Comparison of ENCODE assay signal across 11 cellular contexts in genomic region chr10:79869439-79870097, GRCh38. TPM values are rescaled to one million over a fixed set of nuclear protein-coding genes. Genes with fewer than 3 reads are reported as not detected.
DNase-seq lines count a peak whose midpoint lies in the region; ATAC-seq, FAIRE-seq and TF ChIP-seq lines count a peak whose summit lies in the region.
"Not testable (repeated sequence)": the region's sequence is repeated elsewhere in the genome, so short reads cannot be mapped to it uniquely, and the experiment has no call there.
"Had no signal": no experiment of that assay in that cellular context is flagged by ENCODE, and none has a peak within 500 bp of the region (broad histone marks: within the 10 kb centered on the region; RNA-seq: fewer than 3 reads in every experiment).

No MANE protein-coding gene starts in this region.

- not testable (repeated sequence) for H3K27ac Mint-ChIP-seq in activated naive CD4-positive, alpha-beta T cell treated with anti-CD3 and anti-CD28 coated beads for 36 hours; stimulated activated naive B cell treated with anti-CD40 and anti-IgM and Interleukin-4, amounts not matched to agents 10 μg/mL and 1 μg/mL and 100 μg/mL, for 72 hours

- H3K36me3 ChIP-seq in RWPE2 (ENCODE audit: low read depth); bronchial epithelial cell (ENCODE audit: control insufficient read depth, insufficient read depth, low read length): not testable (repeated sequence)

- H3K4me1 ChIP-seq in RWPE2 (ENCODE audit: insufficient read depth, poor library complexity, severe bottlenecking): not testable (repeated sequence)

- intact Hi-C loops in activated naive CD4-positive, alpha-beta T cell treated with anti-CD3 and anti-CD28 coated beads for 36 hours (cut with micrococcal nuclease); Right ventricle myocardium inferior (cut with DNase I): not testable (repeated sequence)

- CTCF ChIA-PET in activated naive CD4-positive, alpha-beta T cell treated with anti-CD3 and anti-CD28 coated beads for 36 hours (lab: Charles Lee): not testable (repeated sequence)

- not testable (repeated sequence) for H3K9me3 Mint-ChIP-seq in activated naive CD4-positive, alpha-beta T cell treated with anti-CD3 and anti-CD28 coated beads for 36 hours; stimulated activated naive B cell treated with anti-CD40 and anti-IgM and Interleukin-4, amounts not matched to agents 10 μg/mL and 1 μg/mL and 100 μg/mL, for 72 hours

- H3K4me3 ChIP-seq in RWPE2 (ENCODE audit: severe bottlenecking); bronchial epithelial cell (ENCODE audit: low read depth, low read length): not testable (repeated sequence)

- DNase-seq in ACHN: peak; percentile 61
- not testable (repeated sequence) for DNase-seq in RWPE2 (ENCODE audit: low spot score); Right ventricle myocardium inferior (ENCODE audit: missing footprints); stimulated activated naive B cell treated with anti-CD40 and anti-IgM and Interleukin-4, amounts not matched to agents 10 μg/mL and 1 μg/mL and 100 μg/mL, for 72 hours
- peak; percentile 49 for DNase-seq in activated naive CD4-positive, alpha-beta T cell treated with anti-CD3 and anti-CD28 coated beads for 36 hours
- peak; percentile 8 for DNase-seq in bronchial epithelial cell (ENCODE audit: low read depth)
- peak; percentile 24 for DNase-seq in myocyte (ENCODE audit: low read depth)

- H3K4me3 Mint-ChIP-seq in activated naive CD4-positive, alpha-beta T cell treated with anti-CD3 and anti-CD28 coated beads for 36 hours; stimulated activated naive B cell treated with anti-CD40 and anti-IgM and Interleukin-4, amounts not matched to agents 10 μg/mL and 1 μg/mL and 100 μg/mL, for 72 hours: not testable (repeated sequence)

- not testable (repeated sequence) for H3K4me1 Mint-ChIP-seq in activated naive CD4-positive, alpha-beta T cell treated with anti-CD3 and anti-CD28 coated beads for 36 hours (ENCODE audit: low read depth); stimulated activated naive B cell treated with anti-CD40 and anti-IgM and Interleukin-4, amounts not matched to agents 10 μg/mL and 1 μg/mL and 100 μg/mL, for 72 hours

- not testable (repeated sequence) for H3K27ac ChIP-seq in RWPE2 (ENCODE audit: poor library complexity, severe bottlenecking)

- H3K9me3 ChIP-seq in RWPE2 (ENCODE audit: severe bottlenecking): not testable (repeated sequence)

- FAIRE-seq in bronchial epithelial cell (lab: Jason Lieb, UNC): not testable (repeated sequence)

- in situ Hi-C loops in ACHN (cut with HindIII; ENCODE audit: low pct_ligation_motif_present, low pct_unique_long_range_greater_than_20kb, low sequenced_read_pairs): not testable (repeated sequence)

- H3K36me3 Mint-ChIP-seq in activated naive CD4-positive, alpha-beta T cell treated with anti-CD3 and anti-CD28 coated beads for 36 hours (ENCODE audit: low read depth); stimulated activated naive B cell treated with anti-CD40 and anti-IgM and Interleukin-4, amounts not matched to agents 10 μg/mL and 1 μg/mL and 100 μg/mL, for 72 hours: not testable (repeated sequence)

- ATAC-seq in HG02884 (IDR thresholded peaks at IDR 0.05; ENCODE audit: unreplicated experiment): peak; percentile 62
- peak; percentile 46; the same call in 2 of the 3 replicates for ATAC-seq in RWPE2 (ENCODE audit: low read depth)
- peak; percentile 78 for ATAC-seq in Right ventricle myocardium inferior
- ATAC-seq in stimulated activated naive B cell treated with anti-CD40 and anti-IgM and Interleukin-4, amounts not matched to agents 10 μg/mL and 1 μg/mL and 100 μg/mL, for 72 hours (replicated peaks): peak; percentile 23 to 65

- not testable (repeated sequence) for H3K27me3 Mint-ChIP-seq in activated naive CD4-positive, alpha-beta T cell treated with anti-CD3 and anti-CD28 coated beads for 36 hours (ENCODE audit: low read depth); stimulated activated naive B cell treated with anti-CD40 and anti-IgM and Interleukin-4, amounts not matched to agents 10 μg/mL and 1 μg/mL and 100 μg/mL, for 72 hours

- TF ChIP-seq CTCF in RWPE2 (IDR thresholded peaks at IDR 0.05; ENCODE audit: poor library complexity, severe bottlenecking); bronchial epithelial cell (IDR thresholded peaks at IDR 0.05; ENCODE audit: insufficient read depth, low read length, severe bottlenecking): not testable (repeated sequence)

- not testable (repeated sequence) for H3K27me3 ChIP-seq in RWPE2 (ENCODE audit: insufficient read depth, poor library complexity, severe bottlenecking); bronchial epithelial cell (ENCODE audit: control insufficient read depth, insufficient read depth, low read length)

RNA-seq across cellular contexts. Expression of gene NUTM2E, which starts 43.0 kb away (rescaled TPM):
- total RNA-seq in activated naive CD4-positive, alpha-beta T cell treated with anti-CD3 and anti-CD28 coated beads for 36 hours: under 1 TPM in 1 of 2 experiments, not detected in 1; 0.07 TPM
- 0.13 TPM in 1 of 2 replicates, not detected in the other for total RNA-seq in bronchial epithelial cell
- total RNA-seq in Right ventricle myocardium inferior: not detected
- 0.21 TPM in 1 of 2 replicates, not detected in the other for total RNA-seq in myocyte
- polyA plus RNA-seq in myocyte (2012): 0.09 TPM
- total RNA-seq: cardiac muscle cell; CD4-positive, CD25-positive, alpha-beta regulatory T cell; HFFc6 had no signal
- polyA plus RNA-seq: cardiac muscle cell had no signal
